ENCODE assay signal across 1 cellular context in the genomic region with DNA sequence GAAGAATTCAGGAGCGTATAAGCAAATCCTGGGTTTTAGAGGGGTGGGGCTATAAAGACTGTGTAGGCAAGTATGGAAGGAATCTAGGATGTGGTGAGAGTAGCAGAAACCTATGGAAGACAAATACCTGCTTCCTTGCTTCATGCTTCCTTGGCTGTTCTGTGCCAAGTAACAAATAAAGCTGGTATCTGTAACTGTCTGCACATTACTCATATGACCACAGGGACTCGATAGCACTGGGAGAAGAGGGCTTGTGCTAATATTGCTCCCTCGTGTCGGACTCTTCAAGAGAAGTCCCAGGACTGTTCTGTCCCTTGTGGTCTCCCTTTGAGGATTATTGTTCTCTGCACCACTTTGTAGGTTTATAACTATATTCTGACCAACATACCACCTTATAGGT.
TF ChIP-seq lines count a peak whose summit lies in the region.

No MANE protein-coding gene starts in this region.

TF ChIP-seq in SK-N-SH, 30 proteins besides CTCF, POLR2A, EP300 and RAD21:
- TF ChIP-seq, protein P1, sequence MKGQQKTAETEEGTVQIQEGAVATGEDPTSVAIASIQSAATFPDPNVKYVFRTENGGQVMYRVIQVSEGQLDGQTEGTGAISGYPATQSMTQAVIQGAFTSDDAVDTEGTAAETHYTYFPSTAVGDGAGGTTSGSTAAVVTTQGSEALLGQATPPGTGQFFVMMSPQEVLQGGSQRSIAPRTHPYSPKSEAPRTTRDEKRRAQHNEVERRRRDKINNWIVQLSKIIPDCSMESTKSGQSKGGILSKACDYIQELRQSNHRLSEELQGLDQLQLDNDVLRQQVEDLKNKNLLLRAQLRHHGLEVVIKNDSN (IDR thresholded peaks at IDR 0.05; ENCODE audit: borderline replicate concordance, low read depth) = no peak
